ENCODE assay signal across 13 cellular contexts in the genomic region with DNA sequence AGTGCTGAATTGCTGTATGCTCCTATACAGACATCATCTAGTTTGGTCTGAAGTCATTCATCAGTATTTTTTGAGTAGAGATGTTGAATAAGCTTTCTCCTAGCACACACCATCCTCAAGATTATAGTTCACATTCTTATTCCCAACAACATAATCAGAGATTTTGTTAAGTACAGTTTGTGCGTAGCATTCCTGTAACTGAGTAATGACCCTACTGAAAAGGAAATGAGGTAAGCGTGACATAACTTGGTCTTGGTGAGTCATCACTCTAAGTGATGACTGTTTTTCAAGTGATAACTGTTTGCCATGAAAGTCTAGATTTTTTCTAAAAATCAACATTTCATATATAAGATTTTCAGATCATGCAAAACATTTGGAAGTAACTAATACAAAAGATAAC. TPM values are rescaled to one million over a fixed set of nuclear protein-coding genes. Genes with fewer than 3 reads are reported as not detected.
A peak's percentile ranks its signal among the peaks of the same experiment; 100 is the strongest.
DNase-seq lines count a peak whose midpoint lies in the region; ATAC-seq, FAIRE-seq and TF ChIP-seq lines count a peak whose summit lies in the region.
"Had no signal": no experiment of that assay in that cellular context is flagged by ENCODE, and none has a peak within 500 bp of the region (broad histone marks: within the 10 kb centered on the region; RNA-seq: fewer than 3 reads in every experiment).

No MANE protein-coding gene starts in this region.

- no peak overlapping the region for H3K4me3 ChIP-seq in retinal pigment epithelial cell (ENCODE audit: low read length)
- H3K4me3 ChIP-seq in small intestine (ENCODE audit: low read depth in 1 of 2, low read length in 2 of 2): no peak overlapping the region

- H3K27ac ChIP-seq in small intestine (ENCODE audit: low read depth in 1 of 2, low read length in 1 of 2): no peak overlapping the region

- no peaks in the 10 kb centered on the region for H3K36me3 ChIP-seq in small intestine (ENCODE audit: control insufficient read depth in 2 of 2, insufficient read depth in 2 of 2, low read length in 2 of 2)

- peaks cover 0 to 2% of the 10 kb centered on the region in 2 donors for H3K4me1 ChIP-seq in small intestine (ENCODE audit: control insufficient read depth in 2 of 2, insufficient read depth in 1 of 2, low read depth in 1 of 2, low read length in 1 of 2)

- no peak for ATAC-seq in HG02981 (IDR thresholded peaks at IDR 0.05; ENCODE audit: unreplicated experiment)
- ATAC-seq: Right ventricle myocardium inferior; stimulated activated naive B cell treated with anti-CD40 and anti-IgM and Interleukin-4, amounts not matched to agents 10 μg/mL and 1 μg/mL and 100 μg/mL, for 72 hours had no signal

- H3K27me3 ChIP-seq in small intestine (ENCODE audit: control insufficient read depth in 2 of 2, insufficient read depth in 2 of 2, low read length in 2 of 2): no peaks in the 10 kb centered on the region

- H3K9me3 ChIP-seq in small intestine (ENCODE audit: control insufficient read depth, low read depth): no peaks in the 10 kb centered on the region

- 70 to 91% (median 79%) methylated on average over 2 of the region's 2 CpGs for WGBS in small intestine, 3 donors

- FAIRE-seq in RCC 7860 (lab: Jason Lieb, UNC): no peak
- FAIRE-seq in small intestine (lab: Jason Lieb, UNC): no peak

- no peak for TF ChIP-seq CTCF in retinal pigment epithelial cell (conservative IDR thresholded peaks at IDR 0.05; ENCODE audit: low read depth, low read length)

- DNase-seq in GM03348 (ENCODE audit: low spot score): peak; percentile 33
- DNase-seq in RCC 7860 (ENCODE audit: low spot score): peak; percentile 32
- DNase-seq in fibroblast of gingiva (ENCODE audit: low read depth): peak; percentile 63
- peak; percentile 45 for DNase-seq in retinal pigment epithelial cell (ENCODE audit: low read depth)
- no peak for DNase-seq in activated naive CD4-positive, alpha-beta T cell (lab: John Stamatoyannopoulos, UW)
- no peak for DNase-seq in small intestine
- DNase-seq: aorta; DND-41; NCI-H1105; NCI-H510A treated with DMSO at 0.1 percent for 48 hours; stimulated activated naive B cell treated with anti-CD40 and anti-IgM and Interleukin-4, amounts not matched to agents 10 μg/mL and 1 μg/mL and 100 μg/mL, for 72 hours had no signal

RNA-seq across cellular contexts. Expression of a gene that starts 18.5 kb away (rescaled TPM):
- under 1 TPM in 2 of 3 donors, not detected in 1; 0.12 to 0.27 TPM for polyA plus RNA-seq in small intestine
- polyA plus RNA-seq: aorta had no signal

Comparison
In these comparisons a context has a peak if more than half of its experiments do, and no peak if none do; other contexts are left out.
1. DNase-seq: peak in GM03348 (single experiment), RCC 7860 (single experiment), fibroblast of gingiva (single experiment) and retinal pigment epithelial cell (single experiment); none in activated naive CD4-positive, alpha-beta T cell (0 of 4) and small intestine (single experiment).